Comparison of ENCODE assay signal across 11 cellular contexts in genomic region chr9:859251-859650, GRCh38. TPM values are rescaled to one million over a fixed set of nuclear protein-coding genes. Genes with fewer than 3 reads are reported as not detected.
A peak's percentile ranks its signal among the peaks of the same experiment; 100 is the strongest.
DNase-seq lines count a peak whose midpoint lies in the region; ATAC-seq and TF ChIP-seq lines count a peak whose summit lies in the region.
"Had no signal": no experiment of that assay in that cellular context is flagged by ENCODE, and none has a peak within 500 bp of the region (broad histone marks: within the 10 kb centered on the region; RNA-seq: fewer than 3 reads in every experiment).

No MANE protein-coding gene starts in this region.

- H3K36me3 Mint-ChIP-seq in memory B cell (peaks cover 6% of the 10 kb centered on the region), Calu3 (ENCODE audit: insufficient read depth, unreplicated experiment) (no peaks in the 10 kb centered on the region)

- TF ChIP-seq CTCF in Calu3 (IDR thresholded peaks at IDR 0.05; ENCODE audit: unreplicated experiment) = no peak

- CTCF ChIA-PET in Calu3 (lab: Charles Lee) = no interaction called here

- ATAC-seq in GM18907 (IDR thresholded peaks at IDR 0.05; ENCODE audit: unreplicated experiment) (peak; percentile 100), GM21619 (IDR thresholded peaks at IDR 0.05; ENCODE audit: unreplicated experiment) (peak; percentile 100), HG03108 (IDR thresholded peaks at IDR 0.05; ENCODE audit: unreplicated experiment) (peak; percentile 100), memory B cell (ENCODE audit: low read depth) (peak; percentile 100)
- ATAC-seq: sciatic nerve had no signal

- H3K4me1 Mint-ChIP-seq in memory B cell = peaks cover 12% of the 10 kb centered on the region
- no peaks in the 10 kb centered on the region for H3K4me1 Mint-ChIP-seq in Calu3 (ENCODE audit: low read depth, unreplicated experiment)

- no TSS peak for BruUV-seq in Calu3 (replicated peaks; lab: Mats Ljungman, UMichigan)

- H3K27ac Mint-ChIP-seq in memory B cell = peak overlapping the region; percentile 21
- no peak overlapping the region for H3K27ac Mint-ChIP-seq in Calu3 (ENCODE audit: unreplicated experiment)
- H3K27ac Mint-ChIP-seq: T-helper 1 cell treated with Interleukin-12 subunit alpha and Interleukin-12 subunit beta and Interleukin-4 antibody, amounts not matched to agents 30 μg/mL and 1 μg/mL, for 36 hours had no signal

- intact Hi-C loops in Calu3 (cut with micrococcal nuclease; ENCODE audit: unreplicated experiment) = no loop called here

- H3K27me3 Mint-ChIP-seq in memory B cell (peaks cover 18% of the 10 kb centered on the region), Calu3 (ENCODE audit: unreplicated experiment) (no peaks in the 10 kb centered on the region)

- H3K4me3 Mint-ChIP-seq in memory B cell (peak overlapping the region; percentile 37), Calu3 (ENCODE audit: low read depth, unreplicated experiment) (no peak overlapping the region)
- H3K4me3 Mint-ChIP-seq: T-helper 1 cell treated with Interleukin-12 subunit alpha and Interleukin-12 subunit beta and Interleukin-4 antibody, amounts not matched to agents 30 μg/mL and 1 μg/mL, for 36 hours had no signal

- no peaks in the 10 kb centered on the region for H3K9me3 Mint-ChIP-seq in memory B cell
- no peaks in the 10 kb centered on the region for H3K9me3 Mint-ChIP-seq in Calu3 (ENCODE audit: low read depth, unreplicated experiment)
- H3K9me3 Mint-ChIP-seq: T-helper 1 cell treated with Interleukin-12 subunit alpha and Interleukin-12 subunit beta and Interleukin-4 antibody, amounts not matched to agents 30 μg/mL and 1 μg/mL, for 36 hours had no signal

- peak in 1 of 2 donors; percentile 43 for DNase-seq in memory B cell (ENCODE audit: low spot score in 2 of 2)
- DNase-seq in activated T-cell treated with anti-CD3 and anti-CD28 coated beads, Interleukin-2, amount 50 U/mL, for 1 hour = no peak
- no peak for DNase-seq in activated naive CD4-positive, alpha-beta T cell (lab: John Stamatoyannopoulos, UW)
- no peak for DNase-seq in NCI-H1694 treated with DMSO at 0.1 percent for 48 hours (lab: John Stamatoyannopoulos, UW)
- no peak for DNase-seq in Calu3
- DNase-seq: activated CD8-positive, alpha-beta memory T cell treated with anti-CD3 and anti-CD28 coated beads, Interleukin-2, amount 50 U/mL, for 4 hours had no signal

RNA-seq across cellular contexts. Expression of gene DMRT1, which starts 17.8 kb away (rescaled TPM):
- not detected in 2 replicates for total RNA-seq in Calu3 (2022)
- total RNA-seq: sciatic nerve had no signal
